13 cellular contexts compared by ENCODE assay signal in the genomic region with DNA sequence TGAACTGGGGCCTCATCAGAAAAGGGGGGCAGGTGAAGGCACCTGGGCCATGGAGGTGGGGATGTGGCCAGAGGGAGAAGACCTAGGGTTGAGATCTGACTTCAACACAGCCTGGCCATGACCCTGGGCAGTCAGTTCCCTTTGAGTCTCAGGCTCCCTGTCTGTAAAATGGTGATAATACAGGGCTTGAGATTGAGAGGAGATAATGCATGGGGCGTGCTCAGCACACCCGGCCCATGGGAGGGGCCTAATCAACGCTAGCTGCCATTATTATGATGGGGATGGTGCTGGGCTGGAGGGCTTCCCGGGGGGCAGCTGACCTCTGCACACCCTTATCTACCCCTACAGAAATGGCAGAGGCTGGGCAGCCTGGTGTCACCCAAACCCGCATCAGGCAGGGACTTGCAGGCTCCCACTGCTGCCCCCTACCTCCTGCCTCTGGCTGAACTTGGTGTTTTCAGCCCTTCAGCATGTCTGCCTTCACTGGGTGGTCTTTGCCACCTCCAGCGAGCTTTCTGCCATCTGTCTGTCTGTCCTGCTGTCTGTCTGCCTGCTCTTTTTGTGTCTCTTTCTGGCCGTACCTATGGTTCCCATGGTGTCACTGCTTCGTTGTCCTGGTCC.
DNase-seq lines count a peak whose midpoint lies in the region; ATAC-seq and TF ChIP-seq lines count a peak whose summit lies in the region.
"Had no signal": no experiment of that assay in that cellular context is flagged by ENCODE, and none has a peak within 500 bp of the region (broad histone marks: within the 10 kb centered on the region; RNA-seq: fewer than 3 reads in every experiment).

No MANE protein-coding gene starts in this region.

- H3K4me1 Mint-ChIP-seq in neural progenitor cell, result peaks cover 8% of the 10 kb centered on the region

- H3K4me2 ChIP-seq in Loucy (ENCODE audit: low read depth, low read length, poor library complexity, severe bottlenecking), result no peak overlapping the region
- no peak overlapping the region for H3K4me2 ChIP-seq in neural progenitor cell
- H3K4me2 ChIP-seq: KMS-11 had no signal

- H3K27me3 ChIP-seq in Loucy (ENCODE audit: insufficient read depth, low read length, poor library complexity, severe bottlenecking), result no peaks in the 10 kb centered on the region
- H3K27me3 ChIP-seq in neural progenitor cell, result peaks cover 48% of the 10 kb centered on the region

- H3K4me1 ChIP-seq in Loucy (ENCODE audit: insufficient read depth, low read length, poor library complexity, severe bottlenecking) (peaks cover 9% of the 10 kb centered on the region), neural progenitor cell (no peaks in the 10 kb centered on the region)
- H3K4me1 ChIP-seq: parathyroid adenoma had no signal

- no peaks in the 10 kb centered on the region for H3K9me3 Mint-ChIP-seq in neural progenitor cell

- no peaks in the 10 kb centered on the region for H3K36me3 Mint-ChIP-seq in neural progenitor cell

- H3K36me3 ChIP-seq in Loucy (ENCODE audit: insufficient read depth, low read length), result no peaks in the 10 kb centered on the region
- H3K36me3 ChIP-seq in neural progenitor cell, result no peaks in the 10 kb centered on the region

- no peak overlapping the region for H3K9ac ChIP-seq in Loucy (ENCODE audit: low read depth, low read length, poor library complexity, severe bottlenecking)
- H3K9ac ChIP-seq in neural progenitor cell, result no peak overlapping the region
- H3K9ac ChIP-seq: KMS-11, parathyroid adenoma had no signal

- DNase-seq in astrocyte of the spinal cord (ENCODE audit: low read depth, low spot score), result no peak
- no peak for DNase-seq in neural progenitor cell (ENCODE audit: low spot score)
- DNase-seq: COR-L47, foreskin melanocyte, midbrain had no signal

- no peak overlapping the region for H3K4me3 Mint-ChIP-seq in neural progenitor cell

- no peaks in the 10 kb centered on the region for H3K9me2 ChIP-seq in Loucy (replicated peaks; ENCODE audit: low read depth, low read length)

- no peaks in the 10 kb centered on the region for H4K20me1 ChIP-seq in Loucy (ENCODE audit: insufficient read depth, low read length, poor library complexity, severe bottlenecking)
- no peaks in the 10 kb centered on the region for H4K20me1 ChIP-seq in neural progenitor cell (ENCODE audit: low read depth)

- H3K9me3 ChIP-seq in Loucy (ENCODE audit: insufficient read depth, low read depth, low read length) (no peaks in the 10 kb centered on the region), neural progenitor cell (ENCODE audit: low read depth) (no peaks in the 10 kb centered on the region)

- H3K27me3 Mint-ChIP-seq in neural progenitor cell (ENCODE audit: insufficient read depth, low read depth), result peaks cover 17% of the 10 kb centered on the region

- H3K27ac ChIP-seq in neural progenitor cell, result no peak overlapping the region
- H3K27ac ChIP-seq: KMS-11, parathyroid adenoma had no signal

- no peaks in the 10 kb centered on the region for H3F3A ChIP-seq in Loucy (ENCODE audit: low read depth)
- no peaks in the 10 kb centered on the region for H3F3A ChIP-seq in neural progenitor cell (ENCODE audit: low read depth)

- H3K4me3 ChIP-seq in Loucy (ENCODE audit: low read length, poor library complexity, severe bottlenecking) (no peak overlapping the region), astrocyte of the spinal cord (ENCODE audit: low read depth, low read length) (no peak overlapping the region), neural progenitor cell (no peak overlapping the region)

- ATAC-seq in HG02623 (IDR thresholded peaks at IDR 0.05; ENCODE audit: unreplicated experiment) (no peak), HG03025 (IDR thresholded peaks at IDR 0.05; ENCODE audit: low FRiP score, unreplicated experiment) (no peak), HG02642 (IDR thresholded peaks at IDR 0.05; ENCODE audit: poor library complexity, unreplicated experiment) (no peak)
- ATAC-seq: activated CD4-positive, CD25-positive, alpha-beta regulatory T cell treated with anti-CD3 and anti-CD28 coated beads, Interleukin-2, amount 50 U/mL, for 24 hours had no signal

- no peak overlapping the region for H3K27ac Mint-ChIP-seq in neural progenitor cell

- H3K79me2 ChIP-seq in Loucy (ENCODE audit: insufficient read depth, low read length), result no peaks in the 10 kb centered on the region
- no peaks in the 10 kb centered on the region for H3K79me2 ChIP-seq in neural progenitor cell (ENCODE audit: low read depth)
- H3K79me2 ChIP-seq: parathyroid adenoma had no signal

- H2AFZ ChIP-seq in Loucy (ENCODE audit: low read length), result no peak overlapping the region
- H2AFZ ChIP-seq in neural progenitor cell (replicated peaks), result no peak overlapping the region
- H2AFZ ChIP-seq: parathyroid adenoma had no signal

- in situ Hi-C loops in astrocyte of the spinal cord (cut with HindIII; ENCODE audit: low sequenced_read_pairs), result no loop called here

- peak; percentile 32; the same call in 1 of the 3 replicates for TF ChIP-seq CTCF in GM12872 (IDR thresholded peaks at IDR 0.05; ENCODE audit: insufficient read depth, low read depth, low read length)
- peak; percentile 53 for TF ChIP-seq CTCF in Loucy (conservative IDR thresholded peaks at IDR 0.05; ENCODE audit: low read length)
- peak; percentile 2 for TF ChIP-seq CTCF in astrocyte of the spinal cord (IDR thresholded peaks at IDR 0.05; ENCODE audit: low read depth, low read length)
- peak; percentile 31 for TF ChIP-seq CTCF in neural progenitor cell (IDR thresholded peaks at IDR 0.05)

Comparison
In these comparisons a context has a peak if more than half of its experiments do, and no peak if none do; other contexts are left out.
1. CTCF ChIP-seq: peak in every context shown above with its lines; median percentile 53 in Loucy; 32 in GM12872; 31 in neural progenitor cell; 2 in astrocyte of the spinal cord.